Comparison of ENCODE assay signal across 19 cellular contexts in genomic region chrX:11934089-11934488, GRCh38.
DNase-seq lines count a peak whose midpoint lies in the region; ATAC-seq lines count a peak whose summit lies in the region.
"Had no signal": no experiment of that assay in that cellular context is flagged by ENCODE, and none has a peak within 500 bp of the region (broad histone marks: within the 10 kb centered on the region; RNA-seq: fewer than 3 reads in every experiment).

No MANE protein-coding gene starts in this region.

- H3K9ac ChIP-seq in mesenchymal stem cell (ENCODE audit: low read length) = no peak overlapping the region
- H3K9ac ChIP-seq: BLaER1 treated with 17β-estradiol and CSF1 and Interleukin-3, amounts not matched to agents 10 nM and 100 nM had no signal

- no peak overlapping the region for H3K4ac ChIP-seq in mesenchymal stem cell (ENCODE audit: low read depth in 1 of 2, low read length in 2 of 2)

- no peak overlapping the region for H2BK120ac ChIP-seq in mesenchymal stem cell (ENCODE audit: low read depth, low read length)

- H3K27ac ChIP-seq in mesenchymal stem cell (ENCODE audit: low read length, poor library complexity, severe bottlenecking) = no peak overlapping the region
- H3K27ac ChIP-seq: 22Rv1; A549; BLaER1 treated with 17β-estradiol and CSF1 and Interleukin-3, amounts not matched to agents 10 nM and 100 nM; C4-2B had no signal

- ATAC-seq in left colon (no peak), HG03108 (IDR thresholded peaks at IDR 0.05; ENCODE audit: unreplicated experiment) (no peak)
- ATAC-seq: A549; CD8-positive, alpha-beta T cell; GM12878 had no signal

- H3K18ac ChIP-seq in mesenchymal stem cell (ENCODE audit: low read depth in 1 of 2, low read length in 2 of 2) = no peak overlapping the region

- H2BK5ac ChIP-seq in mesenchymal stem cell (ENCODE audit: low read depth, low read length, poor library complexity, severe bottlenecking) = no peak overlapping the region

- no peak overlapping the region for H3K4me2 ChIP-seq in mesenchymal stem cell (ENCODE audit: low read length, poor library complexity, severe bottlenecking)
- H3K4me2 ChIP-seq: A549; BLaER1 treated with 17β-estradiol and CSF1 and Interleukin-3, amounts not matched to agents 10 nM and 100 nM had no signal

- H4K8ac ChIP-seq in mesenchymal stem cell (ENCODE audit: low read length) = no peak overlapping the region

- H3K79me1 ChIP-seq in mesenchymal stem cell (replicated peaks; ENCODE audit: low read length, poor library complexity, severe bottlenecking) = no peaks in the 10 kb centered on the region

- no peaks in the 10 kb centered on the region for H3K9me3 ChIP-seq in mesenchymal stem cell (ENCODE audit: control insufficient read depth, low read length)
- H3K9me3 ChIP-seq: A549, Caco-2 had no signal

- no peaks in the 10 kb centered on the region for H3K36me3 ChIP-seq in mesenchymal stem cell (ENCODE audit: control insufficient read depth in 1 of 2, insufficient read depth in 2 of 2, low read depth in 1 of 2, low read length in 2 of 2)
- H3K36me3 ChIP-seq: BLaER1 treated with 17β-estradiol and CSF1 and Interleukin-3, amounts not matched to agents 10 nM and 100 nM had no signal

- intact Hi-C loops in left colon (cut with DNase I, micrococcal nuclease) = no loop called here

- peaks cover 0 to 4% of the 10 kb centered on the region in 2 experiments for H3K27me3 ChIP-seq in mesenchymal stem cell (ENCODE audit: control insufficient read depth in 1 of 2, insufficient read depth in 1 of 2, low read length in 2 of 2)

- H3K23ac ChIP-seq in mesenchymal stem cell (ENCODE audit: low read length in 2 of 2) = no peak overlapping the region

- DNase-seq in DMS53 (lab: John Stamatoyannopoulos, UW) (peak; percentile 34), DMS53 treated with DMSO at 0.1 percent for 48 hours (lab: John Stamatoyannopoulos, UW; ENCODE audit: unreplicated experiment) (no peak), dermis blood vessel endothelial cell (peak; percentile 7), mesenchymal stem cell (peak; percentile 2), left colon (no peak), EL (no peak)
- DNase-seq: AML-193; Caco-2; Calu3; CD4-positive, alpha-beta T cell; CD8-positive, alpha-beta T cell; DMS79 treated with DMSO at 0.1 percent for 48 hours; GDM1 had no signal

- H4K91ac ChIP-seq in mesenchymal stem cell (ENCODE audit: low read length) = no peak overlapping the region

- no peak overlapping the region for H2AK5ac ChIP-seq in mesenchymal stem cell (ENCODE audit: low read length, severe bottlenecking)

- no peaks in the 10 kb centered on the region for H3K4me1 ChIP-seq in mesenchymal stem cell (ENCODE audit: control insufficient read depth, insufficient read depth, low read depth, low read length)
- H3K4me1 ChIP-seq: A549, Caco-2 had no signal

- H2AFZ ChIP-seq in mesenchymal stem cell (ENCODE audit: low read depth, low read length) = no peak overlapping the region

- WGBS in mesenchymal stem cell = no CpG with 5 or more reads among the region's 1 CpG

- H3K4me3 ChIP-seq in mesenchymal stem cell (ENCODE audit: insufficient read depth in 1 of 2, low read depth in 1 of 2, low read length in 2 of 2) = no peak overlapping the region
- H3K4me3 ChIP-seq: A549; BLaER1 treated with 17β-estradiol and CSF1 and Interleukin-3, amounts not matched to agents 10 nM and 100 nM; GM12878 had no signal

- H2BK12ac ChIP-seq in mesenchymal stem cell (ENCODE audit: low read length in 2 of 2) = no peak overlapping the region

- no peak overlapping the region for H3K14ac ChIP-seq in mesenchymal stem cell (ENCODE audit: low read length in 2 of 2)

- no peak overlapping the region for H2BK15ac ChIP-seq in mesenchymal stem cell (ENCODE audit: low read depth, poor library complexity, severe bottlenecking)

Comparison
In these comparisons a context has a peak if more than half of its experiments do, and no peak if none do; other contexts are left out.
1. DNase-seq: peak in DMS53 (single experiment), dermis blood vessel endothelial cell (single experiment) and mesenchymal stem cell (single experiment); none in DMS53 treated with DMSO at 0.1 percent for 48 hours (single experiment), left colon (0 of 2) and EL (single experiment).